In the genomic region with DNA sequence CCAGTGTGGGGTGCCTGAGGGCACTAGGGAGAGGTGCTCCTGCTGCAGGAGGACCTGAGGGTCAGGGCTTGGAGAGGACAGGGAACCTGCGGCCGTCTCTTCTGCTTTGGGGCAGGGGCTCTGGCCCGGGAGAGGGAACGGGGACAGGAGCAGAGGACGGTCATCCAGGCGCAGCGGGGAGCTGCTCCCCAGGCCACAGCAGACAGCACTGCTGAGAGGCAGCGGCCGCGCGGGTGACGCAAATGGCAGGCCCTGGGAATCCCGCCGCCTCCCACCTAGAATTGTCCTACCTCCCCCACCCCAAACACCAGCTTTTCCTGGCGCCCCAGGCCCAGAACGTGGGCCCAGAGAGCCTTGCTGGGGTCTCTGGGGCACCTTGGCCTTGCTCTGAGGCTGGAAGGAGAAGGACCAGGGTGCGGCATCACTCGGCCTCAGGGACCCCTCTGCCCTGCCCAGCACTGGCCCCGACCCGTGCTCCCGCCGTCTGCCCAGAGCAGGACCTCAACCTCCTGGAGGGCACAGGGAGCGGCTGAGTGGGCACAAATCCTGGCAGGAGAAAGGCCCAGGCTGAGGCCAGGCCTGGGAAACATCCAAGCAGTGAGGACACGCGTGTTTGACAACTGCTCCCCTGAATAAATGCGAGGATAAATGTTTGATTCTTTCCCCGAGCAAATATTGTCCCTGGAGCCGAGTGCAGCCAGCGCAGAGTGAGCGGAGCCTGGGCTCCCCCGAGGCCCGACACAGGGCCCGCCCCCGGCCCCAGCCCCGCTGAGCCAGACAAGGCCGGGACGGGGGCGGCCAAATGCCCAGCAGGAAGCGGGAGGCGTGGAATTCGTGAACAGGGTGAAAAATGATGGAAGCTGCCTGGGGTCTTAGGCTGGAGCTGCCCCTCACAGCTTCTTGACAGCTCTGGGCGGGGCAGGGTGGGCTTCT, we compare ENCODE assay signal across 21 cellular contexts. TPM values are rescaled to one million over a fixed set of nuclear protein-coding genes. Genes with fewer than 3 reads are reported as not detected.
"Had no signal": no experiment of that assay in that cellular context is flagged by ENCODE, and none has a peak within 500 bp of the region (broad histone marks: within the 10 kb centered on the region; RNA-seq: fewer than 3 reads in every experiment).

No MANE protein-coding gene starts in this region.

- H3K4me1 ChIP-seq: foreskin keratinocyte had no signal

- H3K4me3 ChIP-seq: dorsolateral prefrontal cortex, esophagus squamous epithelium, tibial nerve had no signal

- ATAC-seq: foreskin keratinocyte had no signal

- H3K4me3 Mint-ChIP-seq: activated CD4-positive, alpha-beta memory T cell treated with anti-CD3 and anti-CD28 coated beads for 36 hours; activated naive CD8-positive, alpha-beta T cell treated with anti-CD3 and anti-CD28 coated beads for 36 hours; T-helper 2 cell treated with Interferon-gamma antibody and Interleukin-4, amounts not matched to agents 5 μg/mL and 100 μg/mL, for 36 hours had no signal

- H3K27ac ChIP-seq: dorsolateral prefrontal cortex, foreskin keratinocyte, neutrophil, tibial nerve had no signal

- H3K36me3 Mint-ChIP-seq: activated naive CD8-positive, alpha-beta T cell treated with anti-CD3 and anti-CD28 coated beads for 36 hours had no signal

- H3K9me3 ChIP-seq: neutrophil had no signal

- DNase-seq: activated CD4-positive, alpha-beta memory T cell treated with anti-CD3 and anti-CD28 coated beads for 36 hours; activated CD4-positive, alpha-beta T cell treated with anti-CD3 and anti-CD28 coated beads for 1 hour; activated gamma-delta T cell; activated naive CD8-positive, alpha-beta T cell treated with anti-CD3 and anti-CD28 coated beads for 36 hours; activated T-cell treated with anti-CD3 and anti-CD28 coated beads, Interleukin-2, amount 50 U/mL, for 48 hours; anterior cingulate cortex; dorsolateral prefrontal cortex; esophagus squamous epithelium; foreskin keratinocyte; head of caudate nucleus; stimulated activated CD4-positive, alpha-beta T cell treated with anti-CD3 and anti-CD28 coated beads, Interleukin-4, amount 100 ng/mL, for 4 hours had no signal

- FAIRE-seq: bronchial epithelial cell, endometrium, keratinocyte had no signal

- H3K4me1 Mint-ChIP-seq: activated naive CD8-positive, alpha-beta T cell treated with anti-CD3 and anti-CD28 coated beads for 36 hours had no signal

- H3K27ac Mint-ChIP-seq: activated CD4-positive, alpha-beta memory T cell treated with anti-CD3 and anti-CD28 coated beads for 36 hours; activated naive CD8-positive, alpha-beta T cell treated with anti-CD3 and anti-CD28 coated beads for 36 hours; T-helper 2 cell treated with Interferon-gamma antibody and Interleukin-4, amounts not matched to agents 5 μg/mL and 100 μg/mL, for 36 hours had no signal

- H3K36me3 ChIP-seq: esophagus squamous epithelium, neutrophil had no signal

RNA-seq across cellular contexts. Expression of a gene that starts 8.5 kb away (rescaled TPM):
- total RNA-seq: activated CD4-positive, alpha-beta memory T cell treated with anti-CD3 and anti-CD28 coated beads for 36 hours; activated naive CD8-positive, alpha-beta T cell treated with anti-CD3 and anti-CD28 coated beads for 36 hours; bronchial epithelial cell; chondrocyte; esophagus squamous epithelium; foreskin keratinocyte; skeletal muscle tissue; tibial nerve had no signal
- polyA plus RNA-seq: foreskin keratinocyte, keratinocyte had no signal

RNA-seq across cellular contexts. Expression of a gene that starts 15.0 kb away (rescaled TPM):
- total RNA-seq: activated CD4-positive, alpha-beta memory T cell treated with anti-CD3 and anti-CD28 coated beads for 36 hours; activated naive CD8-positive, alpha-beta T cell treated with anti-CD3 and anti-CD28 coated beads for 36 hours; bronchial epithelial cell; chondrocyte; esophagus squamous epithelium; foreskin keratinocyte; lower leg skin; myocyte; skeletal muscle tissue; tibial nerve had no signal
- polyA plus RNA-seq: foreskin keratinocyte, keratinocyte had no signal
